Comparison of ENCODE assay signal across 8 cellular contexts in the genomic region with DNA sequence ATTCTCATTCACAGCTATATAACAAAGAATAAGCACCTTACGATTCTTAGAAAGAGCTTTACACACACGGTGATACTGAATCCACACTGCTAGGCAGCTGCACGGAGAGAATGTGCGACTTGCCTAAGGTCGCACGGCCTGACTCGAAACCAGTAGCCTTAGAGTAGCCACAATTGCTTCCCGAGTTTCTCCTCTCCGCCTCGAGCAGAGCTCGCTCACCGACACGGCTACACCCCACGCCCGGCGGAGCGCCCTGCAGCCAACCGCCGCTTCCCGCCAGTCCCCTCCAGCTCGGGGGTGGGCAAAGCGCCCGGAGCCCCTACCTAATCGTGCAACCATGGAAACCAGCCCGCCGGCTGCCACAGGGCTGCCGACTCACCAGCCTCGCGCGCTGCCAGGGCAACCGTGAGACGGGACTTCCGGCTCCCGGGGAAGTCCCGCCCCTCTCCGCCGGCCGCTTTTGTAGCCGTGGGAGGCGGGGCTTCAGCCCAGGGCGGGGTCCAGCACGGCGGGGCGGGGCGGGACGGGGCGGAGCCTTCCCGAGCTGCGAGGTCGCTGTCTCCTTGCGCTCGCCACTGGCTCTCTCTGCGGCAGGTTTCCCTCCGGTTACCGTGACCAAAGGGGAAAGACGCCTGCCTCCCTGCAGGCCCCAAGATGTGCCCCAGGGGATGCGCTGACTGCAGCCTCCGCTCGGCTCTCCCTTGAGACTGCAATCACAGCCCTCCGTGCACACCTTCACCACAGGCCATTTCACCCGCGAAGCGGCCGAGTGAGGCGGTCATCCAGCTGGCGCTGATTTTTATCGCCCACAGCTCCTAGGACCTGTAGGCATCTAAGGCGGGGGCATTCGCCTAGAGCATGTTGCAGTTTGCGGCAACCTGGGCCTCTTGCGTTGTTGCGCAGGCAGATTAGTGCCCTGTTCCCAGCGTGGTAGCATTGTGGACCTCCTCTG. TPM values are rescaled to one million over a fixed set of nuclear protein-coding genes. Genes with fewer than 3 reads are reported as not detected.
A peak's percentile ranks its signal among the peaks of the same experiment; 100 is the strongest.
DNase-seq lines count a peak whose midpoint lies in the region; ATAC-seq and TF ChIP-seq lines count a peak whose summit lies in the region.

No MANE protein-coding gene starts in this region.

- H3K9me3 Mint-ChIP-seq in activated naive CD8-positive, alpha-beta T cell treated with anti-CD3 and anti-CD28 coated beads for 36 hours, result no peaks in the 10 kb centered on the region
- H3K9me3 Mint-ChIP-seq in osteocyte (ENCODE audit: unreplicated experiment), result no peaks in the 10 kb centered on the region

- H3K27me3 ChIP-seq in testis, result no peaks in the 10 kb centered on the region

- no peaks in the 10 kb centered on the region for H3K9me3 ChIP-seq in testis

- 3 to 10% methylated on average over 29 to 53 of the region's 73 CpGs for WGBS in testis, 2 donors

- peak overlapping the region; percentile 75 for H3K4me3 ChIP-seq in testis

- DNase-seq in GDM1 (lab: John Stamatoyannopoulos, UW) (peak; percentile 92), NCI-H128 (lab: John Stamatoyannopoulos, UW; ENCODE audit: unreplicated experiment) (peak; percentile 98), SKM-1 treated with dmso at 0.1 percent for 144 hours (lab: John Stamatoyannopoulos, UW; ENCODE audit: unreplicated experiment) (peak; percentile 78), head of caudate nucleus (peak; percentile 91 to 99 (median 97)), osteocyte (ENCODE audit: extremely low spot score, unreplicated experiment) (peak; percentile 98), testis (peak; percentile 97)
- DNase-seq in activated naive CD8-positive, alpha-beta T cell treated with anti-CD3 and anti-CD28 coated beads for 36 hours, result peak; percentile 94

- H3K27ac ChIP-seq in testis, result peak overlapping the region; percentile 15 to 80

- H3K4me1 ChIP-seq in testis, result peaks cover 44% of the 10 kb centered on the region

- no peaks in the 10 kb centered on the region for H3K36me3 ChIP-seq in testis (ENCODE audit: low read depth, missing control alignments)

- H3K27ac Mint-ChIP-seq in activated naive CD8-positive, alpha-beta T cell treated with anti-CD3 and anti-CD28 coated beads for 36 hours, result peak overlapping the region; percentile 76
- peak overlapping the region; percentile 95 for H3K27ac Mint-ChIP-seq in osteocyte (ENCODE audit: unreplicated experiment)

- no peaks in the 10 kb centered on the region for H3K27me3 Mint-ChIP-seq in activated naive CD8-positive, alpha-beta T cell treated with anti-CD3 and anti-CD28 coated beads for 36 hours
- H3K27me3 Mint-ChIP-seq in osteocyte (ENCODE audit: unreplicated experiment), result no peaks in the 10 kb centered on the region

- peaks cover 35% of the 10 kb centered on the region for H3K36me3 Mint-ChIP-seq in activated naive CD8-positive, alpha-beta T cell treated with anti-CD3 and anti-CD28 coated beads for 36 hours
- peaks cover 9% of the 10 kb centered on the region for H3K36me3 Mint-ChIP-seq in osteocyte (ENCODE audit: unreplicated experiment)

- H3K4me3 Mint-ChIP-seq in activated naive CD8-positive, alpha-beta T cell treated with anti-CD3 and anti-CD28 coated beads for 36 hours, result peak overlapping the region; percentile 85
- peak overlapping the region; percentile 94 for H3K4me3 Mint-ChIP-seq in osteocyte (ENCODE audit: unreplicated experiment)

- TF ChIP-seq POLR2A in testis (IDR thresholded peaks at IDR 0.05), result no peak

- intact Hi-C loops in head of caudate nucleus (cut with DNase I) (loop anchor here (10.0 kb wide), 1 partner anchor 311 kb away; no protein-coding TSS in a partner anchor), testis (cut with DNase I; ENCODE audit: low total_unique reads) (no loop called here)

- H3K4me1 Mint-ChIP-seq in activated naive CD8-positive, alpha-beta T cell treated with anti-CD3 and anti-CD28 coated beads for 36 hours, result peaks cover 39% of the 10 kb centered on the region
- peaks cover 46% of the 10 kb centered on the region for H3K4me1 Mint-ChIP-seq in osteocyte (ENCODE audit: unreplicated experiment)

- TF ChIP-seq CTCF in osteocyte (IDR thresholded peaks at IDR 0.05) (no peak), testis (IDR thresholded peaks at IDR 0.05) (no peak)

- peak; percentile 52 for ATAC-seq in HG02588 (IDR thresholded peaks at IDR 0.05; ENCODE audit: unreplicated experiment)

RNA-seq across cellular contexts. Expression of gene BSCL2, which starts 1.1 kb away (rescaled TPM):
- total RNA-seq in activated naive CD8-positive, alpha-beta T cell treated with anti-CD3 and anti-CD28 coated beads for 36 hours, result 10 to 100 TPM; 22.7 to 23.7 TPM
- total RNA-seq in osteocyte (54.1 and 56.7 TPM in 2 replicates), testis (100 to 1,000 TPM; 292 to 525 TPM)
- 519 TPM for polyA plus RNA-seq in testis (ENCODE audit: insufficient read depth, low read depth, low replicate concordance)

RNA-seq across cellular contexts. Expression of gene GNG3, which starts 1.3 kb away (rescaled TPM):
- total RNA-seq in activated naive CD8-positive, alpha-beta T cell treated with anti-CD3 and anti-CD28 coated beads for 36 hours, result not detected
- total RNA-seq in osteocyte, result not detected in 2 replicates
- 1 to 10 TPM; 2.0 to 4.5 TPM for total RNA-seq in testis
- 11.1 TPM for polyA plus RNA-seq in testis (ENCODE audit: insufficient read depth, low read depth, low replicate concordance)

RNA-seq across cellular contexts. Expression of gene LRRN4CL, which starts 16.8 kb away (rescaled TPM):
- under 1 TPM; 0.16 to 0.21 TPM for total RNA-seq in activated naive CD8-positive, alpha-beta T cell treated with anti-CD3 and anti-CD28 coated beads for 36 hours
- total RNA-seq in osteocyte (0.39 and 0.46 TPM in 2 replicates), testis (1 to 10 TPM; 4.7 to 5.6 TPM)
- polyA plus RNA-seq in testis (ENCODE audit: insufficient read depth, low read depth, low replicate concordance), result 5.0 TPM

RNA-seq across cellular contexts. Expression of gene HNRNPUL2, which starts 21.1 kb away (rescaled TPM):
- 10 to 100 TPM; 54.4 to 56.3 TPM for total RNA-seq in activated naive CD8-positive, alpha-beta T cell treated with anti-CD3 and anti-CD28 coated beads for 36 hours
- total RNA-seq in osteocyte (52.5 and 56.1 TPM in 2 replicates), testis (10 to 100 TPM; 31.8 to 42.5 TPM)
- polyA plus RNA-seq in testis (ENCODE audit: insufficient read depth, low read depth, low replicate concordance), result 42.9 TPM

RNA-seq across cellular contexts. Expression of gene TTC9C, which starts 22.1 kb away (rescaled TPM):
- 10 to 100 TPM; 29.3 to 33.4 TPM for total RNA-seq in activated naive CD8-positive, alpha-beta T cell treated with anti-CD3 and anti-CD28 coated beads for 36 hours
- total RNA-seq in osteocyte (32.4 and 36.6 TPM in 2 replicates), testis (10 to 100 TPM; 34.0 to 39.5 TPM)
- polyA plus RNA-seq in testis (ENCODE audit: insufficient read depth, low read depth, low replicate concordance), result 41.5 TPM

Comparison
In these comparisons a context has a peak if more than half of its experiments do, and no peak if none do; other contexts are left out.
1. Peak in every context shown above with its lines: DNase-seq, ATAC-seq, H3K4me3 ChIP-seq and H3K27ac ChIP-seq.